Comparison of ENCODE assay signal across 8 cellular contexts in genomic region chr2:233354971-233355574, GRCh38. TPM values are rescaled to one million over a fixed set of nuclear protein-coding genes. Genes with fewer than 3 reads are reported as not detected.
DNase-seq lines count a peak whose midpoint lies in the region; ATAC-seq and TF ChIP-seq lines count a peak whose summit lies in the region.

No MANE protein-coding gene starts in this region.

- H3K9me3 Mint-ChIP-seq in CD8-positive, alpha-beta memory T cell = no peaks in the 10 kb centered on the region
- H3K9me3 Mint-ChIP-seq in central memory CD8-positive, alpha-beta T cell = no peaks in the 10 kb centered on the region
- H3K9me3 Mint-ChIP-seq in type B pancreatic cell = no peaks in the 10 kb centered on the region

- peak overlapping the region; percentile 88 to 96 (median 92) for H3K4me3 Mint-ChIP-seq in CD8-positive, alpha-beta memory T cell
- H3K4me3 Mint-ChIP-seq in central memory CD8-positive, alpha-beta T cell = peak overlapping the region; percentile 88
- H3K4me3 Mint-ChIP-seq in type B pancreatic cell = peak overlapping the region; percentile 90

- ATAC-seq in GM21619 (IDR thresholded peaks at IDR 0.05; ENCODE audit: unreplicated experiment) = peak; percentile 3
- no peak for ATAC-seq in central memory CD8-positive, alpha-beta T cell (replicated peaks; ENCODE audit: extremely low read depth, poor library complexity, severe bottlenecking)
- ATAC-seq in lower lobe of right lung = peak in 1 of 2 donors; percentile 47
- ATAC-seq in GM21529 (IDR thresholded peaks at IDR 0.05; ENCODE audit: unreplicated experiment) = no peak

- no peaks in the 10 kb centered on the region for H3K9me3 ChIP-seq in CD8-positive, alpha-beta memory T cell (ENCODE audit: low read length)
- H3K9me3 ChIP-seq in OCI-LY1 (ENCODE audit: low read length) (no peaks in the 10 kb centered on the region), lower lobe of right lung (no peaks in the 10 kb centered on the region)

- H3K79me2 ChIP-seq in OCI-LY1 (ENCODE audit: insufficient read depth, low read length) = no peaks in the 10 kb centered on the region

- peak in 1 of 5 donors; percentile 27 for DNase-seq in CD8-positive, alpha-beta memory T cell
- no peak for DNase-seq in central memory CD8-positive, alpha-beta T cell (ENCODE audit: low spot score in 2 of 2)
- DNase-seq in lower lobe of right lung = peak; percentile 59
- DNase-seq in type B pancreatic cell (ENCODE audit: extremely low spot score, unreplicated experiment) = no peak
- DNase-seq in HuH-7 (ENCODE audit: low spot score) = no peak

- H3K36me3 ChIP-seq in CD8-positive, alpha-beta memory T cell (ENCODE audit: insufficient read depth, low read length) = peaks cover 4% of the 10 kb centered on the region
- H3K36me3 ChIP-seq in OCI-LY1 (ENCODE audit: insufficient read depth, low read length) = peaks cover 24% of the 10 kb centered on the region
- no peaks in the 10 kb centered on the region for H3K36me3 ChIP-seq in lower lobe of right lung

- peak overlapping the region; percentile 97 for H3K4me2 ChIP-seq in OCI-LY1 (ENCODE audit: low read length)

- CTCF ChIA-PET in CD8-positive, alpha-beta memory T cell (lab: Charles Lee) = interaction anchor here (0.7 to 3.7 kb wide), 7 partner anchors 11 to 104 kb away, joined by 3 to 23 read pairs (median 8); partner anchors contain the start of gene ATG16L1

- H3K4me3 ChIP-seq in CD8-positive, alpha-beta memory T cell (ENCODE audit: low read length) = peak overlapping the region; percentile 66
- peak overlapping the region; percentile 83 for H3K4me3 ChIP-seq in OCI-LY1 (ENCODE audit: low read depth, low read length, poor library complexity, severe bottlenecking)
- peak overlapping the region; percentile 75 for H3K4me3 ChIP-seq in lower lobe of right lung

- H3K27ac ChIP-seq in CD8-positive, alpha-beta memory T cell (ENCODE audit: low read depth, low read length) = no peak overlapping the region
- H3K27ac ChIP-seq in OCI-LY1 (ENCODE audit: low read depth, low read length, poor library complexity, severe bottlenecking) = no peak overlapping the region
- H3K27ac ChIP-seq in lower lobe of right lung = peak overlapping the region; percentile 49

- POLR2A ChIA-PET in CD8-positive, alpha-beta memory T cell (lab: Charles Lee) = interaction anchor here (1.3 to 2.0 kb wide), 2 partner anchors 23 to 84 kb away, joined by 3 to 10 read pairs; no protein-coding TSS in a partner anchor

- no peak overlapping the region for H2AFZ ChIP-seq in OCI-LY1 (ENCODE audit: low read length)

- peaks cover 63 to 75% (median 65%) of the 10 kb centered on the region in 3 donors for H3K4me1 Mint-ChIP-seq in CD8-positive, alpha-beta memory T cell
- peaks cover 70% of the 10 kb centered on the region for H3K4me1 Mint-ChIP-seq in central memory CD8-positive, alpha-beta T cell
- peaks cover 36% of the 10 kb centered on the region for H3K4me1 Mint-ChIP-seq in type B pancreatic cell (ENCODE audit: unreplicated experiment)

- no peaks in the 10 kb centered on the region for H3F3A ChIP-seq in OCI-LY1 (ENCODE audit: insufficient read depth, low read length)

- H3K27me3 Mint-ChIP-seq in CD8-positive, alpha-beta memory T cell = no peaks in the 10 kb centered on the region
- no peaks in the 10 kb centered on the region for H3K27me3 Mint-ChIP-seq in central memory CD8-positive, alpha-beta T cell
- peaks cover 54% of the 10 kb centered on the region for H3K27me3 Mint-ChIP-seq in type B pancreatic cell

- H3K4me1 ChIP-seq in CD8-positive, alpha-beta memory T cell (ENCODE audit: insufficient read depth, low read length) = peaks cover 56% of the 10 kb centered on the region
- H3K4me1 ChIP-seq in OCI-LY1 (ENCODE audit: insufficient read depth, low read length, severe bottlenecking) = peaks cover 27% of the 10 kb centered on the region
- peaks cover 45% of the 10 kb centered on the region for H3K4me1 ChIP-seq in lower lobe of right lung

- 0 out of 2 replicates have a peak, but pooled peaks cover 2% of the 10 kb centered on the region for H4K20me1 ChIP-seq in OCI-LY1 (ENCODE audit: insufficient read depth, low read length)

- H3K27ac Mint-ChIP-seq in CD8-positive, alpha-beta memory T cell = peak overlapping the region; percentile 35 to 92 (median 84)
- H3K27ac Mint-ChIP-seq in central memory CD8-positive, alpha-beta T cell (ENCODE audit: low read depth) = peak overlapping the region; percentile 13
- peak overlapping the region; percentile 79 for H3K27ac Mint-ChIP-seq in type B pancreatic cell

- peak overlapping the region; percentile 64 for H3K9ac ChIP-seq in OCI-LY1 (ENCODE audit: low read length)

- intact Hi-C loops in lower lobe of right lung (cut with DNase I) = no loop called here

- H3K36me3 Mint-ChIP-seq in CD8-positive, alpha-beta memory T cell = peaks cover 0 to 31% (median 19%) of the 10 kb centered on the region in 3 donors
- peaks cover 25% of the 10 kb centered on the region for H3K36me3 Mint-ChIP-seq in central memory CD8-positive, alpha-beta T cell (ENCODE audit: insufficient read depth)
- peaks cover 20% of the 10 kb centered on the region for H3K36me3 Mint-ChIP-seq in type B pancreatic cell

- no peaks in the 10 kb centered on the region for H3K27me3 ChIP-seq in CD8-positive, alpha-beta memory T cell (ENCODE audit: insufficient read depth, low read length, poor library complexity, severe bottlenecking)
- H3K27me3 ChIP-seq in OCI-LY1 (ENCODE audit: insufficient read depth, low read length) = no peaks in the 10 kb centered on the region; the same call in 1 of the 2 replicates
- no peaks in the 10 kb centered on the region for H3K27me3 ChIP-seq in lower lobe of right lung (ENCODE audit: low read depth)

- H3K9me2 ChIP-seq in OCI-LY1 (ENCODE audit: low read depth, low read length) = no peaks in the 10 kb centered on the region

- TF ChIP-seq CTCF in OCI-LY1 (IDR thresholded peaks at IDR 0.05; ENCODE audit: low read length) = no peak
- no peak for TF ChIP-seq CTCF in lower lobe of right lung (IDR thresholded peaks at IDR 0.05)
- TF ChIP-seq CTCF in type B pancreatic cell (conservative IDR thresholded peaks at IDR 0.05) = no peak

RNA-seq across cellular contexts. Expression of gene DGKD, which starts 0.8 kb away (rescaled TPM):
- 10 to 100 TPM; 54.2 to 61.9 TPM for total RNA-seq in CD8-positive, alpha-beta memory T cell
- polyA plus RNA-seq in CD8-positive, alpha-beta memory T cell = 32.6 TPM
- total RNA-seq in lower lobe of right lung (69.3 TPM), type B pancreatic cell (ENCODE audit: low replicate concordance) (32.2 and 72.5 TPM in 2 replicates)

RNA-seq across cellular contexts. Expression of gene SAG, which starts 47.5 kb away (rescaled TPM):
- total RNA-seq in CD8-positive, alpha-beta memory T cell = not detected
- polyA plus RNA-seq in CD8-positive, alpha-beta memory T cell = not detected
- not detected for total RNA-seq in lower lobe of right lung
- 0.43 TPM in 1 of 2 replicates, not detected in the other for total RNA-seq in type B pancreatic cell (ENCODE audit: low replicate concordance)

Comparison
In these comparisons a context has a peak if more than half of its experiments do, and no peak if none do; other contexts are left out.
1. H3K27ac Mint-ChIP-seq: peak in every context shown above with its lines; median percentile 84 in CD8-positive, alpha-beta memory T cell; 79 in type B pancreatic cell; 13 in central memory CD8-positive, alpha-beta T cell.